Comparison of ENCODE assay signal across 14 cellular contexts in the genomic region with DNA sequence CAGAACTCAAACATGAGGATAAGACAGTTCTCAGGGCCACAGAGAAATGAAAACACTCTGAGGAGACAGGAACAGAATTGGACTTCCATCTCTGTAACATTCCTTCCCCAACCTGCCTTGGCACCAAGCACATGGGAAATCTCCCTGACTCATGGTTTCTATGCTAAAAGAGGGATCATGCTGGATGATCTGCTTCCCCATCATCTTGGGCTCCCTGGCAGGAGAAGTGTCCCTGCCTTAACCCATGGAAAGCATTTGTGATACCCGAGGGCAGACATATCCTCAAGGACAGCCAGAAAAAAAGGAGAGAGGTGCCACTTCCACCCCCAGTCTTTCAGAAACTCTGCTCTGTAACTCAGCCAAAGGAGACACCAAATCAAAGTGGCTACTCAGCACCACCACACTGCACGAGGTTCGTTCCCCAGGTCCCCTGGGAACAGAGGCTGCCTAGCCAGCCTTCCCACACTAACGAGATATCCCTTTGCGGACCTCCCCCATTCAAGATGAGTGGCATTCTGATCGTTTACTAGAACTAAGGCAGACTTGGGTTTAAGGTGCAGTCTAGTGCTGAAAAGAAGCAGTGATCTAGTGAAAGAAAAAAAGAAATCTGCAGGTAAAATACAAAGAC. TPM values are rescaled to one million over a fixed set of nuclear protein-coding genes. Genes with fewer than 3 reads are reported as not detected.
DNase-seq lines count a peak whose midpoint lies in the region; ATAC-seq and TF ChIP-seq lines count a peak whose summit lies in the region.
"Had no signal": no experiment of that assay in that cellular context is flagged by ENCODE, and none has a peak within 500 bp of the region (broad histone marks: within the 10 kb centered on the region; RNA-seq: fewer than 3 reads in every experiment).

No MANE protein-coding gene starts in this region.

- H3K9ac ChIP-seq in DND-41 (ENCODE audit: low read depth, low read length): no peak overlapping the region

- ATAC-seq in DND-41 (ENCODE audit: insufficient read depth, low read depth) (peak; percentile 54; the same call in 1 of the 3 replicates), GM18858 (IDR thresholded peaks at IDR 0.05; ENCODE audit: unreplicated experiment) (no peak), HG03460 (IDR thresholded peaks at IDR 0.05; ENCODE audit: unreplicated experiment) (no peak)

- TF ChIP-seq EP300 in sigmoid colon (IDR thresholded peaks at IDR 0.05): no peak

- H3K79me2 ChIP-seq in DND-41 (ENCODE audit: insufficient read depth, low read length): peaks cover 46% of the 10 kb centered on the region

- 68 to 77% methylated on average over 3 of the region's 6 CpGs for WGBS in mesodermal cell (ENCODE audit: insufficient coverage in 2 of 2), 2 experiments
- 59 to 78% methylated on average over 6 of the region's 6 CpGs for WGBS in sigmoid colon, 2 donors

- H3K36me3 ChIP-seq in DND-41 (ENCODE audit: insufficient read depth, low read length) (peaks cover 21% of the 10 kb centered on the region), mesodermal cell (ENCODE audit: control insufficient read depth, insufficient read depth, low read length) (peaks cover 8% of the 10 kb centered on the region), sigmoid colon (no peaks in the 10 kb centered on the region)
- H3K36me3 ChIP-seq: Peyer's patch had no signal

- TF ChIP-seq CTCF in DND-41 (IDR thresholded peaks at IDR 0.05; ENCODE audit: borderline replicate concordance, extremely low read depth, low read length, poor library complexity, severe bottlenecking) (no peak), NB4 (IDR thresholded peaks at IDR 0.05; ENCODE audit: low read depth, low read length) (no peak), cardiac fibroblast (IDR thresholded peaks at IDR 0.05; ENCODE audit: low read depth, low read length) (no peak), sigmoid colon (IDR thresholded peaks at IDR 0.05) (no peak)

- intact Hi-C loops in sigmoid colon (cut with DNase I): no loop called here

- no peak overlapping the region for H3K4me2 ChIP-seq in DND-41 (ENCODE audit: insufficient read depth, low read length)
- H3K4me2 ChIP-seq: hepatocyte had no signal

- H4K20me1 ChIP-seq in DND-41 (ENCODE audit: insufficient read depth, low read length): peaks cover 28% of the 10 kb centered on the region

- no peaks in the 10 kb centered on the region for H3K27me3 ChIP-seq in DND-41 (ENCODE audit: insufficient read depth, low read length, poor library complexity)
- H3K27me3 ChIP-seq in sigmoid colon: no peaks in the 10 kb centered on the region
- H3K27me3 ChIP-seq: hepatocyte, Peyer's patch had no signal

- no peak overlapping the region for H3K27ac ChIP-seq in DND-41 (ENCODE audit: low read length)
- H3K27ac ChIP-seq in mesodermal cell (ENCODE audit: low read depth, low read length, severe bottlenecking): peak overlapping the region; percentile 45
- no peak overlapping the region for H3K27ac ChIP-seq in sigmoid colon
- H3K27ac ChIP-seq: C4-2B, hepatocyte, Peyer's patch had no signal

- H2AFZ ChIP-seq in DND-41 (ENCODE audit: low read depth, low read length): no peak overlapping the region
- H2AFZ ChIP-seq: hepatocyte had no signal

- H3K9me3 ChIP-seq in DND-41 (ENCODE audit: insufficient read depth, low read length, severe bottlenecking) (no peaks in the 10 kb centered on the region), mesodermal cell (ENCODE audit: control insufficient read depth, low read length) (peaks cover 9% of the 10 kb centered on the region), sigmoid colon (no peaks in the 10 kb centered on the region)
- H3K9me3 ChIP-seq: Peyer's patch had no signal

- no peaks in the 10 kb centered on the region for H3K4me1 ChIP-seq in DND-41 (ENCODE audit: insufficient read depth, low read length)
- H3K4me1 ChIP-seq in mesodermal cell (ENCODE audit: control insufficient read depth, insufficient read depth, low read length, poor library complexity, severe bottlenecking): peaks cover 23% of the 10 kb centered on the region
- H3K4me1 ChIP-seq in sigmoid colon: peaks cover 0 to 8% (median 2%) of the 10 kb centered on the region in 4 donors
- H3K4me1 ChIP-seq: Peyer's patch had no signal

- DNase-seq in DND-41 (no peak), NB4 (ENCODE audit: low read depth) (peak; percentile 33), cardiac fibroblast (ENCODE audit: low read depth in 2 of 2) (peak; percentile 31 to 46), NOMO-1 (lab: John Stamatoyannopoulos, UW; ENCODE audit: unreplicated experiment in 2 of 2) (no peak), sigmoid colon (no peak)
- DNase-seq: activated gamma-delta T cell treated with Interleukin-2 at 50 U/mL for 16 hours; mammary epithelial cell; Peyer's patch; stimulated activated CD4-positive, alpha-beta T cell treated with anti-CD3 and anti-CD28 coated beads, Interleukin-4, amount 100 ng/mL, for 24 hours had no signal

- H3K4me3 ChIP-seq in DND-41 (ENCODE audit: low read depth in 1 of 2, low read length in 2 of 2) (no peak overlapping the region), NB4 (ENCODE audit: low read depth, low read length) (no peak overlapping the region), cardiac fibroblast (replicated peaks in 1 of 2; ENCODE audit: low read depth in 2 of 2, low read length in 2 of 2) (no peak overlapping the region), mesodermal cell (ENCODE audit: extremely low read depth, insufficient read depth, low read length, poor library complexity, severe bottlenecking) (no peak overlapping the region), sigmoid colon (no peak overlapping the region)
- H3K4me3 ChIP-seq: hepatocyte, Peyer's patch had no signal

- TF ChIP-seq POLR2A in NB4 (IDR thresholded peaks at IDR 0.05; ENCODE audit: extremely low read depth, insufficient read length) (no peak), sigmoid colon (IDR thresholded peaks at IDR 0.05) (no peak)

RNA-seq across cellular contexts. Expression of a gene that starts 34.8 kb away (rescaled TPM):
- polyA plus RNA-seq in mesodermal cell (2013, experiment 1 of 2): 19.2 TPM
- 20.9 TPM for polyA plus RNA-seq in mesodermal cell (2013, experiment 2 of 2)
- total RNA-seq in sigmoid colon: 10 to 100 TPM; 10.8 to 16.2 (median 12.8) TPM
- polyA plus RNA-seq in sigmoid colon: 10 to 100 TPM in 2 of 3 donors, 1 to 10 TPM in 1; 5.5 to 12.3 (median 10.2) TPM

Comparison
In these comparisons a context has a peak if more than half of its experiments do, and no peak if none do; other contexts are left out.
1. DNase-seq: peak in NB4 (single experiment) and cardiac fibroblast (2 of 2); none in DND-41 (single experiment), NOMO-1 (0 of 2) and sigmoid colon (single experiment).